ENCODE assay signal across 11 cellular contexts in the genomic region with DNA sequence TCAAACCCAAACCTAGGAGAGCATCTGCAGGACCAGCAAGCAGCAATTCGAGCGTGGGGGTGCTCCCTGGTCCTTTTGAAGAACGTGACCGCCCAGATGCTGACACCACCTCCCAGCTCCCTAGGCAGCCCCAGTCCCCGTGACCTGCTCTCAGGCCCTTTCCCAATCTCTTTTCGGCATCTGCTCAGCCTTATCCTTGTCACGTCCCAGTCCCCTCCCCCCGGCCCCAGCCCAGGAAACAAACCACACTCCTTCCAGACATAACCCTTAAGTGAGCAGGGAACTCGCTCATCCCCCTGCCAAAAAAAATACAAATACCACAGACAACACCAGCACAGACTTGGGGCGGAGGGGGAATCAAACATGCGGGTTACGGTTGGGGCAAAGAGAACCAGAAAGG. TPM values are rescaled to one million over a fixed set of nuclear protein-coding genes. Genes with fewer than 3 reads are reported as not detected.
A peak's percentile ranks its signal among the peaks of the same experiment; 100 is the strongest.
DNase-seq lines count a peak whose midpoint lies in the region; ATAC-seq and TF ChIP-seq lines count a peak whose summit lies in the region.
"Had no signal": no experiment of that assay in that cellular context is flagged by ENCODE, and none has a peak within 500 bp of the region (broad histone marks: within the 10 kb centered on the region; RNA-seq: fewer than 3 reads in every experiment).

No MANE protein-coding gene starts in this region.

- CTCF ChIA-PET in T-cell (lab: Charles Lee): no interaction called here

- no peaks in the 10 kb centered on the region for H3K27me3 ChIP-seq in CD4-positive, CD25-positive, alpha-beta regulatory T cell (ENCODE audit: control insufficient read depth, insufficient read depth, low read length)
- no peaks in the 10 kb centered on the region for H3K27me3 ChIP-seq in parathyroid adenoma (ENCODE audit: control insufficient read depth, insufficient read depth, low read length)

- H3K27ac ChIP-seq in CD4-positive, CD25-positive, alpha-beta regulatory T cell (ENCODE audit: insufficient read depth, low read length, poor library complexity, severe bottlenecking): no peak overlapping the region
- H3K27ac ChIP-seq in parathyroid adenoma: no peak overlapping the region
- H3K27ac ChIP-seq: epithelial cell of prostate had no signal

- peaks cover 6 to 71% (median 31%) of the 10 kb centered on the region in 4 donors for H3K4me1 Mint-ChIP-seq in CD4-positive, CD25-positive, alpha-beta regulatory T cell
- peaks cover 69 to 79% (median 74%) of the 10 kb centered on the region in 3 donors for H3K4me1 Mint-ChIP-seq in T-cell

- H3K9me3 Mint-ChIP-seq in CD4-positive, CD25-positive, alpha-beta regulatory T cell: no peaks in the 10 kb centered on the region
- H3K9me3 Mint-ChIP-seq in T-cell: no peaks in the 10 kb centered on the region

- no peak overlapping the region for H3K9ac ChIP-seq in parathyroid adenoma

- H3K4me3 ChIP-seq in CD4-positive, CD25-positive, alpha-beta regulatory T cell (ENCODE audit: low read depth, low read length): no peak overlapping the region
- H3K4me3 ChIP-seq in fibroblast of mammary gland (ENCODE audit: control insufficient read depth, low read depth, low read length): no peak overlapping the region
- no peak overlapping the region for H3K4me3 ChIP-seq in parathyroid adenoma (ENCODE audit: low read depth, low read length)

- H3K4me1 ChIP-seq in CD4-positive, CD25-positive, alpha-beta regulatory T cell (ENCODE audit: control insufficient read depth, insufficient read depth, low read length, poor library complexity, severe bottlenecking): peaks cover 27% of the 10 kb centered on the region
- H3K4me1 ChIP-seq in parathyroid adenoma: peaks cover 60% of the 10 kb centered on the region

- H3K4me3 Mint-ChIP-seq in CD4-positive, CD25-positive, alpha-beta regulatory T cell: peak overlapping the region in 3 of 4 donors; percentile 29 to 92 (median 81)
- H3K4me3 Mint-ChIP-seq in T-cell: no peak overlapping the region

- DNase-seq in CD4-positive, CD25-positive, alpha-beta regulatory T cell: no peak
- DNase-seq in T-cell (no peak), fibroblast of mammary gland (ENCODE audit: low read depth) (peak; percentile 89), NCI-H226 (no peak), activated gamma-delta T cell treated with Interleukin-2 at 50 U/mL for 16 hours (no peak)
- no peak for DNase-seq in stimulated activated CD4-positive, alpha-beta T cell treated with anti-CD3 and anti-CD28 coated beads, Interleukin-2, amount 100 ng/mL, for 48 hours
- DNase-seq: activated CD4-positive, alpha-beta T cell treated with anti-CD3 and anti-CD28 coated beads for 1 hour; NCI-H1694 treated with DMSO at 0.1 percent for 48 hours had no signal

- ATAC-seq in CD4-positive, CD25-positive, alpha-beta regulatory T cell (ENCODE audit: low read depth in 2 of 2): no peak
- no peak for ATAC-seq in T-cell (replicated peaks in 1 of 4)
- no peak for ATAC-seq in GM21367 (IDR thresholded peaks at IDR 0.05; ENCODE audit: unreplicated experiment)

- H2AFZ ChIP-seq in parathyroid adenoma: no peak overlapping the region

- TF ChIP-seq CTCF in fibroblast of mammary gland (conservative IDR thresholded peaks at IDR 0.05; ENCODE audit: control insufficient read depth, insufficient read depth, low read depth, low read length) (no peak), parathyroid adenoma (IDR thresholded peaks at IDR 0.05) (no peak)

- H3K36me3 ChIP-seq in CD4-positive, CD25-positive, alpha-beta regulatory T cell (ENCODE audit: control insufficient read depth, insufficient read depth, low read length): no peaks in the 10 kb centered on the region
- H3K36me3 ChIP-seq in parathyroid adenoma (ENCODE audit: control insufficient read depth, insufficient read depth, low read length): no peaks in the 10 kb centered on the region

- peak overlapping the region in 1 of 3 donors; percentile 42 for H3K27ac Mint-ChIP-seq in CD4-positive, CD25-positive, alpha-beta regulatory T cell
- peak overlapping the region; percentile 37 to 61 for H3K27ac Mint-ChIP-seq in T-cell

- peaks cover 55% of the 10 kb centered on the region for H3K79me2 ChIP-seq in parathyroid adenoma

- H3K9me3 ChIP-seq in CD4-positive, CD25-positive, alpha-beta regulatory T cell (ENCODE audit: control insufficient read depth in 2 of 2, low read length in 2 of 2): no peaks in the 10 kb centered on the region
- H3K9me3 ChIP-seq in parathyroid adenoma (ENCODE audit: control insufficient read depth, low read length): no peaks in the 10 kb centered on the region

- H3K27me3 Mint-ChIP-seq in CD4-positive, CD25-positive, alpha-beta regulatory T cell: no peaks in the 10 kb centered on the region
- H3K27me3 Mint-ChIP-seq in T-cell: no peaks in the 10 kb centered on the region

- no peaks in the 10 kb centered on the region for H3K36me3 Mint-ChIP-seq in CD4-positive, CD25-positive, alpha-beta regulatory T cell
- H3K36me3 Mint-ChIP-seq in T-cell: no peaks in the 10 kb centered on the region

- H3K4me2 ChIP-seq in parathyroid adenoma (ENCODE audit: low read length): peak overlapping the region; percentile 55

- POLR2A ChIA-PET in T-cell (lab: Charles Lee): interaction anchor here in 1 of 2 donors (0.6 kb wide), 1 partner anchor 111 kb away, joined by 3 read pairs; no protein-coding TSS in a partner anchor

RNA-seq across cellular contexts. Expression of a gene that starts 3.3 kb away (rescaled TPM):
- total RNA-seq in CD4-positive, CD25-positive, alpha-beta regulatory T cell: 35.6 TPM
- polyA plus RNA-seq in CD4-positive, CD25-positive, alpha-beta regulatory T cell: under 1 TPM; 0.45 to 0.79 (median 0.58) TPM
- 10 to 100 TPM; 31.4 to 59.8 (median 57.2) TPM for total RNA-seq in T-cell

RNA-seq across cellular contexts. Expression of a gene that starts 57.0 kb away (rescaled TPM):
- total RNA-seq in CD4-positive, CD25-positive, alpha-beta regulatory T cell: 0.54 TPM
- polyA plus RNA-seq in CD4-positive, CD25-positive, alpha-beta regulatory T cell: 1 to 10 TPM in 2 of 4 donors, under 1 TPM in 2; 0.57 to 3.4 (median 1.3) TPM
- 1 to 10 TPM in 2 of 5 donors, under 1 TPM in 3; 0.16 to 2.7 (median 0.63) TPM for total RNA-seq in T-cell

Comparison
In these comparisons a context has a peak if more than half of its experiments do, and no peak if none do; other contexts are left out.
1. H3K4me3 Mint-ChIP-seq: peak in CD4-positive, CD25-positive, alpha-beta regulatory T cell (3 of 4); none in T-cell (0 of 3).